In the genomic region with DNA sequence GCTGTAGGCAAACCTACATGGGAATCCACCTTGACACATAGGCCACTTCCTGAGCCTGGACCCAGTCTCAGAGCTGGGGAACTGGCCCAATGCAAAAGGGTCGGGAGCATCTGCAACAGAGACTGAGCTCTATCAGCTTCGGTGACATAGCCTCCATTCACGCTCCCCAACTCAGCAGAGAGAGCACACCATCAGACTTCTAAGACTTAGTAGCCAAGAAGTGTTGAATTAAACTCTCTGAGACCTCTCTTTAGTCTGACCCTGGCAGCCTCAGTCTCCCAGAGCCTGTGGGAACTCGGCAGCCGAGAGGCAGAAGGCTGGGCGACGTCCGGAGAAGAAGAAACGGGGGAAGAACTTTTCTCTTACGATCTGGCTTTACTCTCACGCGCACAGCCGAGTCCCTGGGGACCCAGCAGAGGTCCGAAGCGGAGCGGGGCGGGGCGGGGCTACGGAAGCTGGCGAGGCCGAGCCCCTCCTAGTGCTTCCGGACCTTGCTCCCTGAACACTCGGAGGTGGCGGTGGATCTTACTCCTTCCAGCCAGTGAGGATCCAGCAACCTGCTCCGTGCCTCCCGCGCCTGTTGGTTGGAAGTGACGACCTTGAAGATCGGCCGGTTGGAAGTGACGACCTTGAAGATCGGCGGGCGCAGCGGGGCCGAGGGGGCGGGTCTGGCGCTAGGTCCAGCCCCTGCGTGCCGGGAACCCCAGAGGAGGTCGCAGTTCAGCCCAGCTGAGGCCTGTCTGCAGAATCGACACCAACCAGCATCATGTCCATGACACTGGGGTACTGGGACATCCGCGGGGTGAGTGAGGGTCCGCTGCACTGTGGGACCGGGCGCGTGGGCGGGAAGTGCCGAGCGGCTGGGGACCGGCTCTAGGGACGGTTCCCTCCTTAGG, we compare ENCODE assay signal across 8 cellular contexts. TPM values are rescaled to one million over a fixed set of nuclear protein-coding genes. Genes with fewer than 3 reads are reported as not detected.
DNase-seq lines count a peak whose midpoint lies in the region; ATAC-seq, FAIRE-seq and TF ChIP-seq lines count a peak whose summit lies in the region.

Gene GSTM4 (plus strand): TSS at position 476 of the 896 bp plus-strand sequence. CDS start 291 bp downstream, at position 767.

- peak; percentile 91 for FAIRE-seq in G401.6 (lab: Jason Lieb, UNC)

- H3K4me3 Mint-ChIP-seq in T-cell (peak within 1 kb of the TSS; percentile 87 to 94 (median 87)), type B pancreatic cell (peak within 1 kb of the TSS; percentile 97)

- H3K9me3 Mint-ChIP-seq in T-cell, result no peaks in the 10 kb centered on the region
- H3K9me3 Mint-ChIP-seq in type B pancreatic cell, result no peaks in the 10 kb centered on the region

- WGBS in adipose tissue, 3 donors, result 1 to 2% (median 1%) methylated on average over 53 of the region's 53 CpGs

- ATAC-seq in GM21737 (IDR thresholded peaks at IDR 0.05; ENCODE audit: unreplicated experiment), result peak; percentile 87
- peak; percentile 86 to 95 (median 90) for ATAC-seq in T-cell (replicated peaks in 1 of 4)
- peak; percentile 95 to 97 for ATAC-seq in left cardiac atrium

- peak within 1 kb of the TSS; percentile 64 for H3K27ac ChIP-seq in adipose tissue (ENCODE audit: low read depth, low read length)

- H3K36me3 Mint-ChIP-seq in T-cell (no peaks in the 10 kb centered on the region), type B pancreatic cell (no peaks in the 10 kb centered on the region)

- DNase-seq in LNCaP clone FGC (ENCODE audit: low read depth) (no peak), T-cell (peak in 28 of 34 experiments; percentile 12 to 74 (median 40)), left cardiac atrium (peak; percentile 92), posterior cingulate gyrus (peak; percentile 62 to 94 (median 78)), type B pancreatic cell (ENCODE audit: extremely low spot score, unreplicated experiment) (no peak)

- H3K27me3 Mint-ChIP-seq in T-cell, result peaks cover 4 to 6% of the 10 kb centered on the region in 2 donors
- H3K27me3 Mint-ChIP-seq in type B pancreatic cell, result peaks cover 17% of the 10 kb centered on the region

- CTCF ChIA-PET in T-cell (lab: Charles Lee), result interaction anchor here (0.5 to 1.5 kb wide), 6 partner anchors 16 to 121 kb away, joined by 3 to 6 read pairs (median 4); no protein-coding TSS in a partner anchor

- H3K4me1 Mint-ChIP-seq in T-cell (peaks cover 17 to 28% (median 24%) of the 10 kb centered on the region in 3 donors), type B pancreatic cell (ENCODE audit: unreplicated experiment) (peaks cover 38% of the 10 kb centered on the region)

- H3K27ac Mint-ChIP-seq in T-cell (peak within 1 kb of the TSS; percentile 86 to 94), type B pancreatic cell (peak within 1 kb of the TSS; percentile 69)

- TF ChIP-seq CTCF in LNCaP clone FGC (IDR thresholded peaks at IDR 0.05; ENCODE audit: control insufficient read depth, extremely low read depth, insufficient read depth) (no peak), type B pancreatic cell (conservative IDR thresholded peaks at IDR 0.05) (no peak)

- intact Hi-C loops in left cardiac atrium (cut with DNase I) (no loop called here), posterior cingulate gyrus (cut with DNase I) (no loop called here)

- peak within 1 kb of the TSS; percentile 14 for H3K4me3 ChIP-seq in LNCaP clone FGC (ENCODE audit: low read depth, low read length)

- POLR2A ChIA-PET in T-cell (lab: Charles Lee), result interaction anchor here in 1 of 2 donors (0.6 kb wide), 1 partner anchor 106 kb away, joined by 4 read pairs; no protein-coding TSS in a partner anchor

RNA-seq across cellular contexts. Expression of gene GSTM4, which starts in this region (rescaled TPM):
- total RNA-seq in T-cell (10 to 100 TPM; 14.6 to 28.5 (median 20.8) TPM), left cardiac atrium (10 to 100 TPM; 27.5 to 32.5 TPM), type B pancreatic cell (ENCODE audit: low replicate concordance) (37.5 and 42.2 TPM in 2 replicates)
- polyA plus RNA-seq in adipose tissue, result 10 to 100 TPM; 14.5 to 33.8 (median 32.8) TPM

Comparison
In these comparisons a context has a peak if more than half of its experiments do, and no peak if none do; other contexts are left out.
1. DNase-seq: peak in T-cell (28 of 34), left cardiac atrium (single experiment) and posterior cingulate gyrus (10 of 10); none in LNCaP clone FGC (single experiment) and type B pancreatic cell (single experiment).
2. Peak in every context shown above with its lines, with median percentiles within 50 percentile points of each other: ATAC-seq.